ENCODE assay signal across 28 cellular contexts in genomic region chr2:238391042-238391441, GRCh38. TPM values are rescaled to one million over a fixed set of nuclear protein-coding genes. Genes with fewer than 3 reads are reported as not detected.
A peak's percentile ranks its signal among the peaks of the same experiment; 100 is the strongest.
DNase-seq lines count a peak whose midpoint lies in the region; ATAC-seq and TF ChIP-seq lines count a peak whose summit lies in the region.
"Had no signal": no experiment of that assay in that cellular context is flagged by ENCODE, and none has a peak within 500 bp of the region (broad histone marks: within the 10 kb centered on the region; RNA-seq: fewer than 3 reads in every experiment).

No MANE protein-coding gene starts in this region.

- H2BK120ac ChIP-seq in IMR-90 (ENCODE audit: low read depth, low read length), result 0 out of 2 replicates have a peak overlapping the region, but pooled peaks have one; percentile 40

- dilution Hi-C loops in IMR-90 (cut with HindIII; ENCODE audit: low sequenced_read_pairs, unreplicated experiment), result no loop called here

- H3K4me3 Mint-ChIP-seq in nephron progenitor cell, result no peak overlapping the region
- H3K4me3 Mint-ChIP-seq: activated CD4-positive, alpha-beta memory T cell treated with anti-CD3 and anti-CD28 coated beads, Interleukin-2, amount 10 ng/mL, durations not matched to agents 7 days and 5 days; activated naive CD8-positive, alpha-beta T cell treated with anti-CD3 and anti-CD28 coated beads for 36 hours; CD14-positive monocyte; central memory CD8-positive, alpha-beta T cell; memory B cell; T-cell had no signal

- H2BK5ac ChIP-seq in IMR-90 (ENCODE audit: low read depth, low read length, poor library complexity, severe bottlenecking), result no peak overlapping the region

- no peak overlapping the region for H2BK20ac ChIP-seq in IMR-90 (ENCODE audit: low read depth, low read length)

- peaks cover 24% of the 10 kb centered on the region for H3K4me1 Mint-ChIP-seq in nephron progenitor cell
- H3K4me1 Mint-ChIP-seq: activated naive CD8-positive, alpha-beta T cell treated with anti-CD3 and anti-CD28 coated beads for 36 hours; central memory CD8-positive, alpha-beta T cell; memory B cell had no signal

- no peaks in the 10 kb centered on the region for H3K9me3 Mint-ChIP-seq in nephron progenitor cell
- H3K9me3 Mint-ChIP-seq: activated CD4-positive, alpha-beta memory T cell treated with anti-CD3 and anti-CD28 coated beads, Interleukin-2, amount 10 ng/mL, durations not matched to agents 7 days and 5 days; activated naive CD8-positive, alpha-beta T cell treated with anti-CD3 and anti-CD28 coated beads for 36 hours; central memory CD8-positive, alpha-beta T cell; memory B cell; T-cell had no signal

- H2AFZ ChIP-seq in IMR-90 (replicated peaks; ENCODE audit: low read length, poor library complexity), result no peak overlapping the region

- no peak for TF ChIP-seq POLR2A in IMR-90 (IDR thresholded peaks at IDR 0.05; ENCODE audit: low read depth, low read length)
- no peak for TF ChIP-seq POLR2A in esophagus muscularis mucosa (IDR thresholded peaks at IDR 0.05; ENCODE audit: low read depth)
- TF ChIP-seq POLR2A in upper lobe of left lung (IDR thresholded peaks at IDR 0.05), result no peak

- H3K4me1 ChIP-seq in IMR-90 (ENCODE audit: control insufficient read depth, insufficient read depth, low read length) (peaks cover 4% of the 10 kb centered on the region), esophagus muscularis mucosa (peaks cover 8 to 30% (median 29%) of the 10 kb centered on the region in 4 donors), upper lobe of left lung (peaks cover 3 to 8% (median 7%) of the 10 kb centered on the region in 4 donors)
- H3K4me1 ChIP-seq: HAP-1, SJSA1 had no signal

- TF ChIP-seq RAD21 in IMR-90 (IDR thresholded peaks at IDR 0.05; ENCODE audit: low read length), result no peak

- H3K27me3 Mint-ChIP-seq in nephron progenitor cell (ENCODE audit: low read depth, poor library complexity), result no peaks in the 10 kb centered on the region
- H3K27me3 Mint-ChIP-seq: activated naive CD8-positive, alpha-beta T cell treated with anti-CD3 and anti-CD28 coated beads for 36 hours; central memory CD8-positive, alpha-beta T cell; memory B cell; T-cell had no signal

- no peak overlapping the region for H2AK5ac ChIP-seq in IMR-90 (ENCODE audit: low read depth, low read length)

- H3K4me3 ChIP-seq in IMR-90 (ENCODE audit: insufficient read depth, low read depth, low read length) (no peak overlapping the region), esophagus muscularis mucosa (no peak overlapping the region), upper lobe of left lung (no peak overlapping the region)
- H3K4me3 ChIP-seq: ascending aorta, HAP-1, SJSA1, spleen had no signal

- H4K8ac ChIP-seq in IMR-90 (ENCODE audit: low read depth in 2 of 2, low read length in 2 of 2), result no peak overlapping the region

- 100% methylated on average over 1 of the region's 3 CpGs; no CpG with 5 or more reads in 1 of the 2 experiments for WGBS in IMR-90 (ENCODE audit: extremely low coverage in 2 of 2, insufficient read length in 1 of 2), 2 experiments
- 88% methylated on average over 3 of the region's 3 CpGs for WGBS in esophagus muscularis mucosa
- WGBS in upper lobe of left lung, 2 donors, result 76 to 94% methylated on average over 3 of the region's 3 CpGs

- H2BK15ac ChIP-seq in IMR-90 (ENCODE audit: low read depth, low read length), result no peak overlapping the region

- H3K27me3 ChIP-seq in IMR-90 (ENCODE audit: control insufficient read depth, insufficient read depth, low read length), result no peaks in the 10 kb centered on the region
- H3K27me3 ChIP-seq in esophagus muscularis mucosa, result no peaks in the 10 kb centered on the region
- no peaks in the 10 kb centered on the region for H3K27me3 ChIP-seq in upper lobe of left lung
- H3K27me3 ChIP-seq: ascending aorta, SJSA1, spleen had no signal

- H3K56ac ChIP-seq in IMR-90 (ENCODE audit: extremely low read depth, insufficient read depth, low read length), result no peak overlapping the region

- H3K27ac Mint-ChIP-seq in nephron progenitor cell, result no peak overlapping the region
- H3K27ac Mint-ChIP-seq: activated CD4-positive, alpha-beta memory T cell treated with anti-CD3 and anti-CD28 coated beads, Interleukin-2, amount 10 ng/mL, durations not matched to agents 7 days and 5 days; activated naive CD8-positive, alpha-beta T cell treated with anti-CD3 and anti-CD28 coated beads for 36 hours; CD14-positive monocyte; memory B cell; T-cell had no signal

- no peaks in the 10 kb centered on the region for H4K20me1 ChIP-seq in IMR-90 (ENCODE audit: insufficient read depth, low read length)

- no peak overlapping the region for H4K91ac ChIP-seq in IMR-90 (ENCODE audit: insufficient read depth, low read depth, low read length)

- H3K79me1 ChIP-seq in IMR-90 (ENCODE audit: low read depth in 1 of 2, low read length in 2 of 2), result peaks cover 0 to 4% of the 10 kb centered on the region in 2 experiments; a peak in 1 of 4 replicates

- intact Hi-C loops in IMR-90 (cut with micrococcal nuclease) (no loop called here), esophagus muscularis mucosa (cut with DNase I) (no loop called here)

- H3K18ac ChIP-seq in IMR-90 (ENCODE audit: low read depth, low read length), result no peak overlapping the region

- no peak overlapping the region for H3K23ac ChIP-seq in IMR-90 (ENCODE audit: low read depth, low read length)

- H3K36me3 ChIP-seq in IMR-90 (ENCODE audit: control insufficient read depth, insufficient read depth, low read length) (no peaks in the 10 kb centered on the region; the same call in 1 of the 2 replicates), esophagus muscularis mucosa (no peaks in the 10 kb centered on the region), upper lobe of left lung (no peaks in the 10 kb centered on the region)
- H3K36me3 ChIP-seq: ascending aorta, HAP-1, SJSA1 had no signal

- no peak overlapping the region for H2AK9ac ChIP-seq in IMR-90 (replicated peaks; ENCODE audit: low read depth, low read length, poor library complexity)

- no peak overlapping the region for H4K5ac ChIP-seq in IMR-90 (ENCODE audit: low read depth, low read length)

- no peak for TF ChIP-seq CTCF in IMR-90 (conservative IDR thresholded peaks at IDR 0.05; ENCODE audit: low read depth, low read length)
- no peak for TF ChIP-seq CTCF in esophagus muscularis mucosa (IDR thresholded peaks at IDR 0.05)
- no peak for TF ChIP-seq CTCF in nephron progenitor cell (IDR thresholded peaks at IDR 0.05)
- no peak for TF ChIP-seq CTCF in upper lobe of left lung (IDR thresholded peaks at IDR 0.05)

- no peak overlapping the region for H3K9ac ChIP-seq in IMR-90 (ENCODE audit: low read depth, low read length)

- in situ Hi-C loops in IMR-90 (cut with MboI; ENCODE audit: low sequenced_read_pairs), result no loop called here

- H3K4me2 ChIP-seq in IMR-90 (ENCODE audit: low read depth, low read length), result no peak overlapping the region

- H3K9me3 ChIP-seq in IMR-90 (ENCODE audit: control insufficient read depth, insufficient read depth, low read length) (no peaks in the 10 kb centered on the region), esophagus muscularis mucosa (no peaks in the 10 kb centered on the region), upper lobe of left lung (no peaks in the 10 kb centered on the region)
- H3K9me3 ChIP-seq: ascending aorta, HAP-1, SJSA1, spleen had no signal

- peaks cover 9% of the 10 kb centered on the region for H3K36me3 Mint-ChIP-seq in nephron progenitor cell (ENCODE audit: low read depth)
- H3K36me3 Mint-ChIP-seq: activated naive CD8-positive, alpha-beta T cell treated with anti-CD3 and anti-CD28 coated beads for 36 hours had no signal

- peaks cover 4% of the 10 kb centered on the region; the same call in 1 of the 2 replicates for H3K9me1 ChIP-seq in IMR-90 (ENCODE audit: insufficient read depth, low read length)

- H3K14ac ChIP-seq in IMR-90 (replicated peaks; ENCODE audit: low read depth, low read length), result no peak overlapping the region

- no peak overlapping the region for H3K4ac ChIP-seq in IMR-90 (ENCODE audit: low read depth, low read length)

- H3K27ac ChIP-seq in IMR-90 (ENCODE audit: insufficient read depth, low read length) (no peak overlapping the region), esophagus muscularis mucosa (replicated peaks in 1 of 4) (peak overlapping the region in 3 of 4 donors; percentile 81 to 86 (median 82)), upper lobe of left lung (no peak overlapping the region)
- H3K27ac ChIP-seq: ascending aorta, SJSA1, spleen had no signal

- POLR2A ChIA-PET in IMR-90 (lab: Charles Lee; ENCODE audit: unreplicated experiment), result no interaction called here

- DNase-seq in COR-L47 (lab: John Stamatoyannopoulos, UW) (peak; percentile 70), IMR-90 (no peak), NCI-H2227 treated with DMSO at 0.1 percent for 48 hours (lab: John Stamatoyannopoulos, UW) (peak; percentile 68), esophagus muscularis mucosa (ENCODE audit: extremely low spot score) (no peak), nephron progenitor cell (no peak), NCI-H1694 (lab: John Stamatoyannopoulos, UW) (no peak), upper lobe of left lung (no peak)
- DNase-seq: activated CD4-positive, alpha-beta memory T cell treated with anti-CD3 and anti-CD28 coated beads, Interleukin-2, amount 10 ng/mL, durations not matched to agents 7 days and 5 days; activated effector memory CD4-positive, alpha-beta T cell treated with Interleukin-2 at 50 U/mL for 16 hours; activated naive CD8-positive, alpha-beta T cell treated with anti-CD3 and anti-CD28 coated beads for 36 hours; activated T-cell treated with anti-CD3 and anti-CD28 coated beads for 4 hours; dermis blood vessel endothelial cell; NCI-H1436; NCI-H446 treated with DMSO at 0.1 percent for 48 hours; occipital lobe; retina; spleen; stimulated activated CD4-positive, alpha-beta T cell treated with anti-CD3 and anti-CD28 coated beads, Interleukin-4, amount 100 ng/mL, for 4 hours; stimulated activated naive CD4-positive, alpha-beta T cell treated with Interleukin-2 at 50 U/mL for 16 hours; T-cell had no signal

- ATAC-seq in IMR-90 (ENCODE audit: low read depth), result no peak
- ATAC-seq in upper lobe of left lung (ENCODE audit: low FRiP score in 2 of 2), result no peak
- no peak for ATAC-seq in HG02852 (IDR thresholded peaks at IDR 0.05; ENCODE audit: unreplicated experiment)
- ATAC-seq: Panc1, T-cell had no signal

- BruUV-seq in IMR-90 (replicated peaks; lab: Mats Ljungman, UMichigan), result no TSS peak

- CTCF ChIA-PET in IMR-90 (lab: Yijun Ruan, JAX), result no interaction called here

- TF ChIP-seq EP300 in esophagus muscularis mucosa (IDR thresholded peaks at IDR 0.05) (no peak), upper lobe of left lung (IDR thresholded peaks at IDR 0.05) (no peak)

TF ChIP-seq in IMR-90, 13 proteins besides CTCF, POLR2A, EP300 and RAD21 (continues in another document):
- TF ChIP-seq CEBPB (IDR thresholded peaks at IDR 0.05; ENCODE audit: low read depth, low read length) (no peak), MAZ (IDR thresholded peaks at IDR 0.05; ENCODE audit: borderline replicate concordance, low read depth, low read length) (no peak), RFX5 (IDR thresholded peaks at IDR 0.05; ENCODE audit: low read depth, low read length) (no peak), RCOR1 (IDR thresholded peaks at IDR 0.05; ENCODE audit: insufficient replicate concordance, low read length) (no peak)

RNA-seq across cellular contexts. Expression of gene ASB1, which starts 35.7 kb away (rescaled TPM):
- 21.4 and 23.5 TPM in 2 replicates for total RNA-seq in IMR-90 (2012; rRNA removed)
- polyA plus RNA-seq in IMR-90 (2012; rRNA removed), result 37.3 and 39.6 TPM in 2 replicates
- 29.3 and 37.4 TPM in 2 replicates for polyA plus RNA-seq in IMR-90 (2012; cell fraction: cytosol; rRNA removed)
- 61.9 and 87.8 TPM in 2 replicates for polyA plus RNA-seq in IMR-90 (2012; cell fraction: nucleus; rRNA removed; ENCODE audit: low replicate concordance)
- total RNA-seq in esophagus muscularis mucosa, result 10 to 100 TPM; 19.9 to 42.1 (median 33.9) TPM
- total RNA-seq in upper lobe of left lung, result 10 to 100 TPM; 12.7 to 29.4 (median 24.3) TPM

Comparison
In these comparisons a context has a peak if more than half of its experiments do, and no peak if none do; other contexts are left out.
1. DNase-seq: peak in COR-L47 (single experiment) and NCI-H2227 treated with DMSO at 0.1 percent for 48 hours (single experiment); none in IMR-90 (single experiment), esophagus muscularis mucosa (single experiment), nephron progenitor cell (single experiment), NCI-H1694 (single experiment) and upper lobe of left lung (0 of 2).
2. H3K27ac ChIP-seq: peak in esophagus muscularis mucosa (3 of 4); none in IMR-90 (single experiment) and upper lobe of left lung (0 of 4).